ENCODE assay signal across 2 cellular contexts in the genomic region with DNA sequence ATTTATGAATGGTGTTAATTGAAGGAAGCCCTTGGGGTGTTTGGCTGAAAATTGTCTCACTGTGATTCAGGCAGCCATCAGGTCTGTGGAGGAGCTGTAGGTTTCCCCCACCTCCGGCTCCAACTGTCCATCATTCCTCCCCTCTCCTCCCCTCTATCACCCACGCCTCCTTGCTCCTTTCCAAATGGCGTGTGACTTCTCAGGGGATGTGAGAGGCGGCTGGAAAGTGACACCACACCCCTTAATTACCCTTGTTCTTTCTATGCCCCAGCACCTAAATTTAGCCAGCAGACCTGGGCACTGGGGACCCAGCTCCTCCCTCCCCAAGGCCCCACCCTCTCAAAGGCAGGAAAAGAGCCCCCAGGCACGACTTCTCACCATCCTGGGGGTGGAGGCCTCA.
TF ChIP-seq lines count a peak whose summit lies in the region.

No MANE protein-coding gene starts in this region.

TF ChIP-seq in GM23338, 12 proteins besides CTCF, POLR2A, EP300 and RAD21 (continues in another document):
- TF ChIP-seq EZH2phosphoT487 (IDR thresholded peaks at IDR 0.05; ENCODE audit: unreplicated experiment) (no peak), JUNB (IDR thresholded peaks at IDR 0.05; ENCODE audit: unreplicated experiment) (no peak), STAT1 (IDR thresholded peaks at IDR 0.05; ENCODE audit: unreplicated experiment) (no peak), NANOG (IDR thresholded peaks at IDR 0.05; ENCODE audit: borderline replicate concordance) (no peak), POLR2AphosphoS5 (IDR thresholded peaks at IDR 0.05; ENCODE audit: low read depth) (no peak), ZNF331 (CRISPR knock-in tag; IDR thresholded peaks at IDR 0.05; ENCODE audit: low read depth) (no peak), ZNF462 (CRISPR knock-in tag; IDR thresholded peaks at IDR 0.05) (no peak), CREB1 (CRISPR knock-in tag; IDR thresholded peaks at IDR 0.05; ENCODE audit: low read depth) (no peak)
- TF ChIP-seq, protein P1, sequence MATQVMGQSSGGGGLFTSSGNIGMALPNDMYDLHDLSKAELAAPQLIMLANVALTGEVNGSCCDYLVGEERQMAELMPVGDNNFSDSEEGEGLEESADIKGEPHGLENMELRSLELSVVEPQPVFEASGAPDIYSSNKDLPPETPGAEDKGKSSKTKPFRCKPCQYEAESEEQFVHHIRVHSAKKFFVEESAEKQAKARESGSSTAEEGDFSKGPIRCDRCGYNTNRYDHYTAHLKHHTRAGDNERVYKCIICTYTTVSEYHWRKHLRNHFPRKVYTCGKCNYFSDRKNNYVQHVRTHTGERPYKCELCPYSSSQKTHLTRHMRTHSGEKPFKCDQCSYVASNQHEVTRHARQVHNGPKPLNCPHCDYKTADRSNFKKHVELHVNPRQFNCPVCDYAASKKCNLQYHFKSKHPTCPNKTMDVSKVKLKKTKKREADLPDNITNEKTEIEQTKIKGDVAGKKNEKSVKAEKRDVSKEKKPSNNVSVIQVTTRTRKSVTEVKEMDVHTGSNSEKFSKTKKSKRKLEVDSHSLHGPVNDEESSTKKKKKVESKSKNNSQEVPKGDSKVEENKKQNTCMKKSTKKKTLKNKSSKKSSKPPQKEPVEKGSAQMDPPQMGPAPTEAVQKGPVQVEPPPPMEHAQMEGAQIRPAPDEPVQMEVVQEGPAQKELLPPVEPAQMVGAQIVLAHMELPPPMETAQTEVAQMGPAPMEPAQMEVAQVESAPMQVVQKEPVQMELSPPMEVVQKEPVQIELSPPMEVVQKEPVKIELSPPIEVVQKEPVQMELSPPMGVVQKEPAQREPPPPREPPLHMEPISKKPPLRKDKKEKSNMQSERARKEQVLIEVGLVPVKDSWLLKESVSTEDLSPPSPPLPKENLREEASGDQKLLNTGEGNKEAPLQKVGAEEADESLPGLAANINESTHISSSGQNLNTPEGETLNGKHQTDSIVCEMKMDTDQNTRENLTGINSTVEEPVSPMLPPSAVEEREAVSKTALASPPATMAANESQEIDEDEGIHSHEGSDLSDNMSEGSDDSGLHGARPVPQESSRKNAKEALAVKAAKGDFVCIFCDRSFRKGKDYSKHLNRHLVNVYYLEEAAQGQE (IDR thresholded peaks at IDR 0.05; ENCODE audit: unreplicated experiment), result no peak
- TF ChIP-seq, protein P2, sequence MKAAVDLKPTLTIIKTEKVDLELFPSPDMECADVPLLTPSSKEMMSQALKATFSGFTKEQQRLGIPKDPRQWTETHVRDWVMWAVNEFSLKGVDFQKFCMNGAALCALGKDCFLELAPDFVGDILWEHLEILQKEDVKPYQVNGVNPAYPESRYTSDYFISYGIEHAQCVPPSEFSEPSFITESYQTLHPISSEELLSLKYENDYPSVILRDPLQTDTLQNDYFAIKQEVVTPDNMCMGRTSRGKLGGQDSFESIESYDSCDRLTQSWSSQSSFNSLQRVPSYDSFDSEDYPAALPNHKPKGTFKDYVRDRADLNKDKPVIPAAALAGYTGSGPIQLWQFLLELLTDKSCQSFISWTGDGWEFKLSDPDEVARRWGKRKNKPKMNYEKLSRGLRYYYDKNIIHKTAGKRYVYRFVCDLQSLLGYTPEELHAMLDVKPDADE (IDR thresholded peaks at IDR 0.05), result no peak

TF ChIP-seq in GM12878, 131 proteins besides CTCF, POLR2A, EP300 and RAD21:
- no peak for TF ChIP-seq CHD2 (IDR thresholded peaks at IDR 0.05; ENCODE audit: borderline replicate concordance, low read depth, low read length)
- TF ChIP-seq, protein P3, sequence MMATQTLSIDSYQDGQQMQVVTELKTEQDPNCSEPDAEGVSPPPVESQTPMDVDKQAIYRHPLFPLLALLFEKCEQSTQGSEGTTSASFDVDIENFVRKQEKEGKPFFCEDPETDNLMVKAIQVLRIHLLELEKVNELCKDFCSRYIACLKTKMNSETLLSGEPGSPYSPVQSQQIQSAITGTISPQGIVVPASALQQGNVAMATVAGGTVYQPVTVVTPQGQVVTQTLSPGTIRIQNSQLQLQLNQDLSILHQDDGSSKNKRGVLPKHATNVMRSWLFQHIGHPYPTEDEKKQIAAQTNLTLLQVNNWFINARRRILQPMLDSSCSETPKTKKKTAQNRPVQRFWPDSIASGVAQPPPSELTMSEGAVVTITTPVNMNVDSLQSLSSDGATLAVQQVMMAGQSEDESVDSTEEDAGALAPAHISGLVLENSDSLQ (IDR thresholded peaks at IDR 0.05), result 0 out of 2 replicates have a peak, but pooled peaks have one; percentile 12
- no peak for TF ChIP-seq SRF (IDR thresholded peaks at IDR 0.05; ENCODE audit: low read depth in 2 of 2, low read length in 2 of 2)
